23 cellular contexts compared by ENCODE assay signal in genomic region chr11:44146931-44147330, GRCh38.
"Had no signal": no experiment of that assay in that cellular context is flagged by ENCODE, and none has a peak within 500 bp of the region (broad histone marks: within the 10 kb centered on the region; RNA-seq: fewer than 3 reads in every experiment).

No MANE protein-coding gene starts in this region.

- H3K4me1 ChIP-seq: pancreas, prostate gland, right lobe of liver, sigmoid colon had no signal

- H3K36me3 ChIP-seq: neutrophil, prostate gland, right lobe of liver, thyroid gland had no signal

- H3K4me3 ChIP-seq: pancreas, prostate gland, right lobe of liver, sigmoid colon, stomach, thoracic aorta, thyroid gland, tibial nerve, upper lobe of left lung, vagina had no signal

- H3K27me3 ChIP-seq: neutrophil, pancreas, right lobe of liver, sigmoid colon, stomach, thyroid gland, tibial nerve, upper lobe of left lung, vagina had no signal

- H3K9me3 ChIP-seq: neutrophil, pancreas, prostate gland, right lobe of liver, sigmoid colon, stomach, thoracic aorta, thyroid gland, tibial nerve, upper lobe of left lung, vagina had no signal

- ATAC-seq: natural killer cell treated with Interleukin-12 subunit alpha and Interleukin-12 subunit beta and Interleukin-15 and Interleukin-18, amount 100 ng/mL, for 72 hours; pancreas; right cardiac atrium; right lobe of liver; stimulated activated effector memory CD8-positive, alpha-beta T cell treated with anti-CD3 and anti-CD28 coated beads, Interleukin-12 subunit alpha, Interleukin-12 subunit beta, amount 100 ng/mL, for 72 hours; stimulated activated naive B cell treated with anti-CD40 and anti-IgM and Interleukin-4, amounts not matched to agents 10 μg/mL and 1 μg/mL and 100 μg/mL, for 72 hours had no signal

- H3K27ac ChIP-seq: neutrophil, pancreas, prostate gland, right lobe of liver, sigmoid colon, stomach, thoracic aorta, thyroid gland, tibial nerve, upper lobe of left lung, vagina had no signal

- DNase-seq: nephron progenitor cell; pancreas; right cardiac atrium; right lobe of liver; sigmoid colon; small intestine; stimulated activated CD4-positive, alpha-beta T cell treated with anti-CD3 and anti-CD28 coated beads, Interleukin-15, amount 100 ng/mL, for 24 hours; stimulated activated CD4-positive, alpha-beta T cell treated with anti-CD3 and anti-CD28 coated beads, Interleukin-2, amount 100 ng/mL, for 24 hours; stimulated activated CD4-positive, alpha-beta T cell treated with anti-CD3 and anti-CD28 coated beads, Interleukin-2, amount 100 ng/mL, for 48 hours; stimulated activated CD4-positive, alpha-beta T cell treated with anti-CD3 and anti-CD28 coated beads, Interleukin-4, amount 100 ng/mL, for 24 hours; stimulated activated naive B cell treated with anti-CD40 and anti-IgM and Interleukin-4, amounts not matched to agents 10 μg/mL and 1 μg/mL and 100 μg/mL, for 72 hours; stimulated activated naive CD4-positive, alpha-beta T cell treated with Interleukin-2 at 50 U/mL for 16 hours; stomach; thyroid gland; trophoblast cell; upper lobe of left lung had no signal
